1 cellular context compared by ENCODE assay signal in the genomic region with DNA sequence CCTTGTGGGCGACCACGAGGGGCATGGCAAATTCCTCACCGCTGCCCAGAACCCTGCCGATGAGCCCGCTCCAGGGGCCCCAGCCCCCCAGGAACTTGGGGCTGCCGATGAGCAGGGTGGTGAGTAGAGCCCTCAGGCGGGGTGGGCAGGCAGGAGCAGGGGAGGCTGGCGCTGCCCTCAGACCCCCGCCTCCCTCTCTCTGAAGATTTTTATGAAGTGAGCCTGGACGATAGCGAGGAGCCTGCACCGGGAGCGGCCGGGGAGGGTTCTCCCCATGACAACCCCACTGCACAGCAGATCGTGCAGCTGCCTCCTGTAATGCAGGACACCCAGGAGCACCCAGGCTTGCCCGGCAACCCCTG.
A peak's percentile ranks its signal among the peaks of the same experiment; 100 is the strongest.
TF ChIP-seq lines count a peak whose summit lies in the region.

No MANE protein-coding gene starts in this region.

TF ChIP-seq in WTC11, 78 proteins besides CTCF, POLR2A, EP300 and RAD21 (continued from another document):
- 0 out of 2 replicates have a peak, but pooled peaks have one; percentile 25 for TF ChIP-seq JUN (CRISPR knock-in tag; IDR thresholded peaks at IDR 0.05)
